ENCODE assay signal across 3 cellular contexts in genomic region chr1:231219422-231220401, GRCh38.
TF ChIP-seq lines count a peak whose summit lies in the region.

No MANE protein-coding gene starts in this region.

TF ChIP-seq in HEK293, 187 proteins besides CTCF, POLR2A, EP300 and RAD21:
- TF ChIP-seq ZNF280C (tag by site-specific recombination; IDR thresholded peaks at IDR 0.05) (no peak), ZNF248 (tag by site-specific recombination; IDR thresholded peaks at IDR 0.05) (no peak), ZNF747 (tag by site-specific recombination; IDR thresholded peaks at IDR 0.05) (no peak), ZNF639 (tag by site-specific recombination; IDR thresholded peaks at IDR 0.05) (no peak), ZNF121 (tag by site-specific recombination; IDR thresholded peaks at IDR 0.05) (no peak), SCRT2 (tag by site-specific recombination; IDR thresholded peaks at IDR 0.05) (0 out of 2 replicates have a peak, but pooled peaks have one; percentile 35), BCL6B (tag by site-specific recombination; IDR thresholded peaks at IDR 0.05) (0 out of 2 replicates have a peak, but pooled peaks have one; percentile 31), PRDM1 (tag by site-specific recombination; IDR thresholded peaks at IDR 0.05) (no peak), ZNF114 (tag by site-specific recombination; IDR thresholded peaks at IDR 0.05) (no peak)

TF ChIP-seq in K562, 482 proteins besides CTCF, POLR2A, EP300 and RAD21:
- TF ChIP-seq ZNF79 (CRISPR knock-in tag; IDR thresholded peaks at IDR 0.05; ENCODE audit: low read depth) (no peak), IRF2 (CRISPR knock-in tag; IDR thresholded peaks at IDR 0.05) (no peak), ZNF584 (CRISPR knock-in tag; IDR thresholded peaks at IDR 0.05; ENCODE audit: low read depth) (no peak), NELFE (IDR thresholded peaks at IDR 0.05; ENCODE audit: insufficient read depth, insufficient read length) (no peak), ZNF551 (CRISPR knock-in tag; IDR thresholded peaks at IDR 0.05) (no peak), FOXO4 (CRISPR knock-in tag; IDR thresholded peaks at IDR 0.05) (no peak), ARID1B (IDR thresholded peaks at IDR 0.05) (no peak), NBN (IDR thresholded peaks at IDR 0.05; ENCODE audit: low read depth) (no peak)
TF ChIP-seq in K562: peak in this region for 0.

TF ChIP-seq in HepG2, 621 proteins besides CTCF, POLR2A, EP300 and RAD21 (continues in another document):
- TF ChIP-seq ZNF691 (CRISPR knock-in tag; IDR thresholded peaks at IDR 0.05; ENCODE audit: borderline replicate concordance, low read depth): no peak
- peak; percentile 57; the same call in 1 of the 2 replicates for TF ChIP-seq ZNF3 (CRISPR knock-in tag; IDR thresholded peaks at IDR 0.05)
- TF ChIP-seq ELF3 (CRISPR knock-in tag; IDR thresholded peaks at IDR 0.05): peak; percentile 77
- TF ChIP-seq MIXL1 (CRISPR knock-in tag; IDR thresholded peaks at IDR 0.05): peak; percentile 72; the same call in 1 of the 2 replicates
- peak; percentile 95 for TF ChIP-seq TEAD3 (CRISPR knock-in tag; optimal IDR thresholded peaks at IDR 0.05; ENCODE audit: borderline replicate concordance)
- no peak for TF ChIP-seq FOXA1 (IDR thresholded peaks at IDR 0.05)
- TF ChIP-seq FOXA1 (CRISPR knock-in tag; IDR thresholded peaks at IDR 0.05): peak; percentile 57; the same call in 1 of the 2 replicates
- TF ChIP-seq NCOA1 (CRISPR knock-in tag; IDR thresholded peaks at IDR 0.05): peak; percentile 38; the same call in 1 of the 2 replicates
- TF ChIP-seq SOX5 (CRISPR knock-in tag; IDR thresholded peaks at IDR 0.05; ENCODE audit: borderline replicate concordance): peak; percentile 56; the same call in 1 of the 2 replicates
- peak; percentile 70 for TF ChIP-seq CREM (IDR thresholded peaks at IDR 0.05)
- no peak for TF ChIP-seq CREM (CRISPR knock-in tag; IDR thresholded peaks at IDR 0.05)
- peak; percentile 41; the same call in 1 of the 2 replicates for TF ChIP-seq HDAC2 (CRISPR knock-in tag; IDR thresholded peaks at IDR 0.05)
- TF ChIP-seq ZIK1 (CRISPR knock-in tag; IDR thresholded peaks at IDR 0.05; ENCODE audit: borderline replicate concordance, low read depth): no peak
- peak; percentile 59; the same call in 1 of the 2 replicates for TF ChIP-seq NR2F2 (IDR thresholded peaks at IDR 0.05; ENCODE audit: borderline replicate concordance, low read depth)
- TF ChIP-seq FOSL2 (CRISPR knock-in tag; IDR thresholded peaks at IDR 0.05): peak; percentile 24; the same call in 1 of the 2 replicates
- TF ChIP-seq ZNF552 (CRISPR knock-in tag; IDR thresholded peaks at IDR 0.05; ENCODE audit: borderline replicate concordance): no peak
- no peak for TF ChIP-seq KAT2B (IDR thresholded peaks at IDR 0.05; ENCODE audit: borderline replicate concordance, low read depth, low read length)
- no peak for TF ChIP-seq ZBTB33 (CRISPR knock-in tag; IDR thresholded peaks at IDR 0.05)
- TF ChIP-seq ZNF644 (CRISPR knock-in tag; IDR thresholded peaks at IDR 0.05; ENCODE audit: low read depth): peak; percentile 92
- TF ChIP-seq MEIS1 (CRISPR knock-in tag; IDR thresholded peaks at IDR 0.05; ENCODE audit: borderline replicate concordance): no peak
- TF ChIP-seq SALL1 (CRISPR knock-in tag; IDR thresholded peaks at IDR 0.05): peak; percentile 62; the same call in 1 of the 2 replicates
- peak; percentile 47; the same call in 1 of the 2 replicates for TF ChIP-seq ZNF609 (CRISPR knock-in tag; IDR thresholded peaks at IDR 0.05; ENCODE audit: borderline replicate concordance)
- peak; percentile 70 for TF ChIP-seq HDAC1 (CRISPR knock-in tag; IDR thresholded peaks at IDR 0.05)
- TF ChIP-seq GABPA (IDR thresholded peaks at IDR 0.05; ENCODE audit: low read depth, low read length): no peak
- peak; percentile 33; the same call in 1 of the 2 replicates for TF ChIP-seq GABPA (CRISPR knock-in tag; IDR thresholded peaks at IDR 0.05; ENCODE audit: low read depth)
- TF ChIP-seq ZNF569 (CRISPR knock-in tag; IDR thresholded peaks at IDR 0.05; ENCODE audit: borderline replicate concordance): 0 out of 2 replicates have a peak, but pooled peaks have one; percentile 40
- peak; percentile 45; the same call in 1 of the 2 replicates for TF ChIP-seq PITX1 (CRISPR knock-in tag; IDR thresholded peaks at IDR 0.05)
- peak; percentile 87; the same call in 1 of the 2 replicates for TF ChIP-seq AHDC1 (CRISPR knock-in tag; IDR thresholded peaks at IDR 0.05; ENCODE audit: borderline replicate concordance)
- no peak for TF ChIP-seq ZNF142 (CRISPR knock-in tag; IDR thresholded peaks at IDR 0.05)
- TF ChIP-seq ZBTB37 (CRISPR knock-in tag; IDR thresholded peaks at IDR 0.05): peak; percentile 43; the same call in 1 of the 2 replicates
- peak; percentile 60 for TF ChIP-seq POGZ (CRISPR knock-in tag; IDR thresholded peaks at IDR 0.05)
- peak; percentile 90 for TF ChIP-seq NFIC (IDR thresholded peaks at IDR 0.05; ENCODE audit: low read length)
